ENCODE assay signal across 8 cellular contexts in the genomic region with DNA sequence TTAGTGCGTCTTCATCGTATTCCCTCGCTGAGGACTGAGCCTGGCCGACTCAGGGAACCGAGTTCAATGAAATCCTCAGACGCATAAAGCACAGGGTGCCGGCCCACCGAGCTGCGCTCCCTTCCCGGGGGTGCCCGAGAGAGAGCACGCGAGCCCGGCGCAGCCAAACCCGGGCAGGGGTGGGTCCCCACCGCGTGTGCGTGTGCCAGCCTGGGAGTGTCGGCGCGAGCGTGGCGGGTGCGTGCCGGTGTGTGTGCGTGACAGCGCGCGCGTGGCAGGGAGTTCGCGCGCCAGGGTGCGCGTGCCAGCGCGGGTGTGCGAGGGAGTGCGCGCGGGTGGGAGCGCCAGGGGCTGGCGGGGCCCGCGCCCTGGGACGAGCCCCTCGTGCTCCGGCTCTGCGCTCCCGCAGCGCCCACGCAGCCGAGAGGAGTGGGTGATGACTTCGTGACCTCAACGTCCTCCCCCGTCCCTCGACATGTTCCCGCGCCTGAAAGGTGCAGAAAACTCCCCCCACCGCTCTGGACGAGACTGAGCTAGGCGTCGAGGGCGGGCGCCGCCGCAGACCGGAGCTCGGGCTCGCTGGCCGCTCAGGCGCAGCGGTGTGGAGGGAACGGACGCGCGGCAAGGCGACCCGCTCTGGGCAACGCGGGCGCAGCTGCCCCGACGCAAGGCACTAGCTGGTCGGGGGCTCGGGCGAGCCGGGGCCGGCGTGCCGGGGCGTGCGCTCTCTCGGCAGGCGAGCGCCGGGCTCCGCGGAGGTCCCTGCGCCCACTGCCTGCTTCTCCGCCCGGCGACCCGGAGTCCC.
DNase-seq lines count a peak whose midpoint lies in the region; ATAC-seq lines count a peak whose summit lies in the region.

No MANE protein-coding gene starts in this region.

- no peak overlapping the region for H3K27ac ChIP-seq in CD4-positive, alpha-beta memory T cell (ENCODE audit: low read depth, low read length)

- POLR2A ChIA-PET in CD4-positive, alpha-beta memory T cell (lab: Charles Lee; ENCODE audit: partially characterized antibody) = no interaction called here

- ATAC-seq in GM19025 (IDR thresholded peaks at IDR 0.05; ENCODE audit: low read depth, unreplicated experiment) = peak; percentile 65
- ATAC-seq in HG03139 (IDR thresholded peaks at IDR 0.05; ENCODE audit: unreplicated experiment) = peak; percentile 69
- peak; percentile 42 for ATAC-seq in effector memory CD8-positive, alpha-beta T cell (replicated peaks)
- ATAC-seq in memory B cell (ENCODE audit: low read depth) = peak; percentile 56

- no peak overlapping the region for H3K4me3 ChIP-seq in CD4-positive, alpha-beta memory T cell (ENCODE audit: low read length in 2 of 2)

- H3K4me1 Mint-ChIP-seq in T-helper 2 cell treated with Interferon-gamma antibody and Interleukin-4, amounts not matched to agents 5 μg/mL and 100 μg/mL, for 36 hours (ENCODE audit: low read depth) = no peaks in the 10 kb centered on the region
- H3K4me1 Mint-ChIP-seq in effector memory CD8-positive, alpha-beta T cell (ENCODE audit: low read depth in 2 of 2) = peaks cover 0 to 6% of the 10 kb centered on the region in 2 donors
- H3K4me1 Mint-ChIP-seq in memory B cell = peaks cover 7% of the 10 kb centered on the region
- H3K4me1 Mint-ChIP-seq in CD4-positive, alpha-beta memory T cell = peaks cover 7 to 18% (median 14%) of the 10 kb centered on the region in 4 donors

- no peaks in the 10 kb centered on the region for H3K36me3 Mint-ChIP-seq in T-helper 2 cell treated with Interferon-gamma antibody and Interleukin-4, amounts not matched to agents 5 μg/mL and 100 μg/mL, for 36 hours (ENCODE audit: low read depth)
- H3K36me3 Mint-ChIP-seq in effector memory CD8-positive, alpha-beta T cell (ENCODE audit: insufficient read depth) = no peaks in the 10 kb centered on the region
- H3K36me3 Mint-ChIP-seq in memory B cell = no peaks in the 10 kb centered on the region
- peaks cover 0 to 8% of the 10 kb centered on the region in 2 donors for H3K36me3 Mint-ChIP-seq in CD4-positive, alpha-beta memory T cell

- peak overlapping the region; percentile 60 for H3K4me3 Mint-ChIP-seq in T-helper 2 cell treated with Interferon-gamma antibody and Interleukin-4, amounts not matched to agents 5 μg/mL and 100 μg/mL, for 36 hours
- H3K4me3 Mint-ChIP-seq in effector memory CD8-positive, alpha-beta T cell = peak overlapping the region; percentile 63 to 72
- H3K4me3 Mint-ChIP-seq in memory B cell = peak overlapping the region; percentile 72
- peak overlapping the region in 1 of 8 donors; percentile 77 for H3K4me3 Mint-ChIP-seq in CD4-positive, alpha-beta memory T cell

- intact Hi-C loops in CD4-positive, alpha-beta memory T cell (cut with micrococcal nuclease) = no loop called here

- H3K9me3 ChIP-seq in CD4-positive, alpha-beta memory T cell (ENCODE audit: control insufficient read depth in 1 of 2, low read length in 2 of 2) = no peaks in the 10 kb centered on the region

- peaks cover 72% of the 10 kb centered on the region for H3K27me3 Mint-ChIP-seq in T-helper 2 cell treated with Interferon-gamma antibody and Interleukin-4, amounts not matched to agents 5 μg/mL and 100 μg/mL, for 36 hours (ENCODE audit: low read depth)
- peaks cover 28 to 35% of the 10 kb centered on the region in 2 donors for H3K27me3 Mint-ChIP-seq in effector memory CD8-positive, alpha-beta T cell
- H3K27me3 Mint-ChIP-seq in memory B cell = peaks cover 11% of the 10 kb centered on the region
- H3K27me3 Mint-ChIP-seq in CD4-positive, alpha-beta memory T cell = peaks cover 24 to 34% of the 10 kb centered on the region in 2 donors

- H3K27me3 ChIP-seq in CD4-positive, alpha-beta memory T cell (ENCODE audit: insufficient read depth, low read length) = peaks cover 12% of the 10 kb centered on the region

- no peak overlapping the region for H3K27ac Mint-ChIP-seq in T-helper 2 cell treated with Interferon-gamma antibody and Interleukin-4, amounts not matched to agents 5 μg/mL and 100 μg/mL, for 36 hours
- H3K27ac Mint-ChIP-seq in effector memory CD8-positive, alpha-beta T cell = no peak overlapping the region
- H3K27ac Mint-ChIP-seq in memory B cell = no peak overlapping the region
- H3K27ac Mint-ChIP-seq in CD4-positive, alpha-beta memory T cell = no peak overlapping the region

- CTCF ChIA-PET in CD4-positive, alpha-beta memory T cell (lab: Charles Lee; ENCODE audit: partially characterized antibody) = no interaction called here

- no peaks in the 10 kb centered on the region for H3K36me3 ChIP-seq in CD4-positive, alpha-beta memory T cell (ENCODE audit: insufficient read depth, low read length)

- H3K4me1 ChIP-seq in CD4-positive, alpha-beta memory T cell (ENCODE audit: insufficient read depth, low read length) = peaks cover 17% of the 10 kb centered on the region

- no peaks in the 10 kb centered on the region for H3K9me3 Mint-ChIP-seq in T-helper 2 cell treated with Interferon-gamma antibody and Interleukin-4, amounts not matched to agents 5 μg/mL and 100 μg/mL, for 36 hours
- H3K9me3 Mint-ChIP-seq in effector memory CD8-positive, alpha-beta T cell = no peaks in the 10 kb centered on the region
- H3K9me3 Mint-ChIP-seq in memory B cell = no peaks in the 10 kb centered on the region
- no peaks in the 10 kb centered on the region for H3K9me3 Mint-ChIP-seq in CD4-positive, alpha-beta memory T cell

- peak; percentile 61 for DNase-seq in AG08396 (ENCODE audit: low spot score)
- peak; percentile 40 for DNase-seq in T-helper 2 cell treated with Interferon-gamma antibody and Interleukin-4, amounts not matched to agents 5 μg/mL and 100 μg/mL, for 36 hours (ENCODE audit: low spot score)
- no peak for DNase-seq in effector memory CD8-positive, alpha-beta T cell
- peak; percentile 4 to 11 for DNase-seq in memory B cell (ENCODE audit: low spot score in 2 of 2)
- DNase-seq in stimulated activated CD8-positive, alpha-beta memory T cell treated with anti-CD3 and anti-CD28 coated beads, Interleukin-4, amount 100 ng/mL, for 48 hours = peak; percentile 60
- DNase-seq in CD4-positive, alpha-beta memory T cell = no peak

Comparison
In these comparisons a context has a peak if more than half of its experiments do, and no peak if none do; other contexts are left out.
1. DNase-seq: peak in AG08396 (single experiment), T-helper 2 cell treated with Interferon-gamma antibody and Interleukin-4, amounts not matched to agents 5 μg/mL and 100 μg/mL, for 36 hours (single experiment), memory B cell (2 of 2) and stimulated activated CD8-positive, alpha-beta memory T cell treated with anti-CD3 and anti-CD28 coated beads, Interleukin-4, amount 100 ng/mL, for 48 hours (single experiment); none in effector memory CD8-positive, alpha-beta T cell (0 of 3) and CD4-positive, alpha-beta memory T cell (0 of 5).
2. Peak in every context shown above with its lines, with median percentiles within 50 percentile points of each other: ATAC-seq.